ENCODE assay signal across 6 cellular contexts in the genomic region with DNA sequence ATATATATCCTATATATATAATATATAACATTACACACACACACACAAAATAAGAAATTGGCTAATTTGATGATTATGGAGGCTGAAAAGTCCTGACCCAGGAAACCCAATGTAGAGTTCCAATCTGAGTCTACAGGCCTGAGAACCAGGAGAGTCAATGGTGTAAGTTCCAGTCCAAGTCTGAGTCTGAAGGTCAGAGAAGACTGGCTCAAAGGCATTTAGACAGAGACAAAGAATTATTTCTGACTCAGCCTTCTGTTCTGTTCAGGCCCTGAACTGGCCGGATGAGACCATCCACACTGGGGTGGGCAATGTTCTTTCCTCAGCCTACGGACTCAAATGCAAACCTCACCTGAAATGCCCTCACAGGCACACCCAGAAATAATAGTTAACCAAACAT.
"Had no signal": no experiment of that assay in that cellular context is flagged by ENCODE, and none has a peak within 500 bp of the region (broad histone marks: within the 10 kb centered on the region; RNA-seq: fewer than 3 reads in every experiment).

No MANE protein-coding gene starts in this region.

- DNase-seq: GM23248, GOT3, H7, HFFc6, IMR-90 had no signal

- H3K4me3 Mint-ChIP-seq: HFFc6 had no signal

- ATAC-seq: HCT116 had no signal

- H3K9me3 Mint-ChIP-seq: HFFc6 had no signal

- H3K27ac Mint-ChIP-seq: HFFc6 had no signal
